Comparison of ENCODE assay signal across 11 cellular contexts in genomic region chr4:2363056-2363719, GRCh38. TPM values are rescaled to one million over a fixed set of nuclear protein-coding genes. Genes with fewer than 3 reads are reported as not detected.
DNase-seq lines count a peak whose midpoint lies in the region; ATAC-seq, FAIRE-seq and TF ChIP-seq lines count a peak whose summit lies in the region.
"Had no signal": no experiment of that assay in that cellular context is flagged by ENCODE, and none has a peak within 500 bp of the region (broad histone marks: within the 10 kb centered on the region; RNA-seq: fewer than 3 reads in every experiment).

No MANE protein-coding gene starts in this region.

- H3K4me1 ChIP-seq in Panc1 (ENCODE audit: control insufficient read depth, insufficient read depth, low read length): no peaks in the 10 kb centered on the region; the same call in 1 of the 2 replicates
- H3K4me1 ChIP-seq in psoas muscle: peaks cover 28% of the 10 kb centered on the region

- ATAC-seq in Panc1 (0 out of 2 replicates have a peak, but pooled peaks have one; percentile 28), psoas muscle (peak; percentile 88 to 94 (median 92))

- H3K9me3 ChIP-seq in Panc1 (ENCODE audit: control insufficient read depth, insufficient read depth, low read depth, low read length): no peaks in the 10 kb centered on the region
- no peaks in the 10 kb centered on the region for H3K9me3 ChIP-seq in psoas muscle

- no TSS peak for BruUV-seq in Panc1 (replicated peaks; lab: Mats Ljungman, UMichigan)

- no peak for FAIRE-seq in GM12892 (lab: Jason Lieb, UNC)

- H3K36me3 ChIP-seq in Panc1 (ENCODE audit: control insufficient read depth, insufficient read depth, low read length) (no peaks in the 10 kb centered on the region), psoas muscle (ENCODE audit: insufficient read depth in 1 of 2, low read depth in 1 of 2) (no peaks in the 10 kb centered on the region)

- POLR2A ChIA-PET in Panc1 (lab: Charles Lee): no interaction called here

- 36 to 49% (median 42%) methylated on average over 12 of the region's 12 CpGs for WGBS in psoas muscle, 3 donors

- no peak for TF ChIP-seq POLR2A in GM12892 (IDR thresholded peaks at IDR 0.05; ENCODE audit: low read depth, low read length)

- intact Hi-C loops in Panc1 (cut with micrococcal nuclease; ENCODE audit: unreplicated experiment): no loop called here
- intact Hi-C loops in psoas muscle (cut with DNase I): loop anchor here in 1 of 2 donors (5.0 kb wide), 1 partner anchor 39 kb away; no protein-coding TSS in a partner anchor

- no peaks in the 10 kb centered on the region for H3K27me3 ChIP-seq in Panc1 (ENCODE audit: control insufficient read depth, insufficient read depth, low read length)
- H3K27me3 ChIP-seq in psoas muscle (ENCODE audit: insufficient read depth in 3 of 3, low read length in 2 of 3): no peaks in the 10 kb centered on the region

- H3K27ac ChIP-seq in Panc1 (ENCODE audit: low read length): no peak overlapping the region
- H3K27ac ChIP-seq in psoas muscle: peak overlapping the region; percentile 56
- H3K27ac ChIP-seq: VCaP had no signal

- peak; percentile 24 for DNase-seq in GM03348 (ENCODE audit: low spot score)
- no peak for DNase-seq in Panc1 (ENCODE audit: low read depth, low spot score)
- peak; percentile 41 to 65 for DNase-seq in foreskin fibroblast
- peak; percentile 71 to 88 for DNase-seq in psoas muscle
- no peak for DNase-seq in Kasumi-1 (lab: John Stamatoyannopoulos, UW)
- no peak for DNase-seq in COR-L47 (lab: John Stamatoyannopoulos, UW)
- no peak for DNase-seq in GM12892 (ENCODE audit: insufficient read length)
- DNase-seq: DND-41; effector CD4-positive, alpha-beta T cell had no signal

- CTCF ChIA-PET in Panc1 (lab: Charles Lee): no interaction called here

- TF ChIP-seq CTCF in Panc1 (IDR thresholded peaks at IDR 0.05) (no peak), foreskin fibroblast (IDR thresholded peaks at IDR 0.05; ENCODE audit: low read depth, low read length) (no peak), psoas muscle (IDR thresholded peaks at IDR 0.05) (no peak)

- H3K4me3 ChIP-seq in Panc1 (ENCODE audit: low read depth in 2 of 2, low read length in 2 of 2): no peak overlapping the region
- H3K4me3 ChIP-seq in foreskin fibroblast (ENCODE audit: low read depth in 1 of 2, low read length in 2 of 2): peak overlapping the region in 1 of 2 donors; percentile 83
- no peak overlapping the region for H3K4me3 ChIP-seq in psoas muscle

- in situ Hi-C loops in Panc1 (cut with HindIII; ENCODE audit: low pct_unique_long_range_greater_than_20kb, low sequenced_read_pairs): no loop called here

RNA-seq across cellular contexts. Expression of gene ZFYVE28, which starts 55.3 kb away (rescaled TPM):
- total RNA-seq in Panc1 (2021; ENCODE audit: unreplicated experiment) (11.9 TPM), psoas muscle (1 to 10 TPM; 3.4 to 7.7 (median 5.0) TPM)
- polyA plus RNA-seq in Panc1 (2012; ENCODE audit: insufficient read length): 13.0 TPM
- polyA plus RNA-seq in psoas muscle: 1 to 10 TPM; 1.7 to 2.9 (median 2.1) TPM
- 1.7 TPM for polyA plus RNA-seq in GM12892 (2012; ENCODE audit: missing spikeins)

RNA-seq across cellular contexts. Expression of gene CFAP99, which starts 55.6 kb away (rescaled TPM):
- total RNA-seq in Panc1 (2021; ENCODE audit: unreplicated experiment) (0.33 TPM), psoas muscle (not detected)
- polyA plus RNA-seq in Panc1 (2012; ENCODE audit: insufficient read length): 0.21 TPM
- polyA plus RNA-seq in psoas muscle: under 1 TPM in 2 of 3 donors, not detected in 1; 0.03 TPM
- not detected for polyA plus RNA-seq in GM12892 (2012; ENCODE audit: missing spikeins)
- total RNA-seq: ureter had no signal

Comparison
In these comparisons a context has a peak if more than half of its experiments do, and no peak if none do; other contexts are left out.
1. DNase-seq: peak in GM03348 (single experiment), foreskin fibroblast (2 of 2) and psoas muscle (2 of 2); none in Panc1 (single experiment), Kasumi-1 (0 of 2), COR-L47 (single experiment) and GM12892 (single experiment).